In genomic region chr12:75294338-75294737, GRCh38 we compare ENCODE assay signal across 21 cellular contexts. TPM values are rescaled to one million over a fixed set of nuclear protein-coding genes. Genes with fewer than 3 reads are reported as not detected.
DNase-seq lines count a peak whose midpoint lies in the region; ATAC-seq and TF ChIP-seq lines count a peak whose summit lies in the region.
"Had no signal": no experiment of that assay in that cellular context is flagged by ENCODE, and none has a peak within 500 bp of the region (broad histone marks: within the 10 kb centered on the region; RNA-seq: fewer than 3 reads in every experiment).

No MANE protein-coding gene starts in this region.

- peaks cover 3% of the 10 kb centered on the region for H3K27me3 Mint-ChIP-seq in progenitor cell of endocrine pancreas
- H3K27me3 Mint-ChIP-seq in activated CD8-positive, alpha-beta memory T cell treated with anti-CD3 and anti-CD28 coated beads, Interleukin-2, amount 10 ng/mL, durations not matched to agents 7 days and 5 days, result no peaks in the 10 kb centered on the region
- H3K27me3 Mint-ChIP-seq: CD4-positive, alpha-beta T cell had no signal

- no peaks in the 10 kb centered on the region for H3K36me3 Mint-ChIP-seq in progenitor cell of endocrine pancreas (ENCODE audit: insufficient read depth)
- no peaks in the 10 kb centered on the region for H3K36me3 Mint-ChIP-seq in activated CD8-positive, alpha-beta memory T cell treated with anti-CD3 and anti-CD28 coated beads, Interleukin-2, amount 10 ng/mL, durations not matched to agents 7 days and 5 days

- 0 out of 2 replicates have a peak overlapping the region, but pooled peaks have one; percentile 25 for H3K4me3 ChIP-seq in iPS-20b (ENCODE audit: low read length)
- H3K4me3 ChIP-seq: A549, GM23248 had no signal

- no peaks in the 10 kb centered on the region for H3K9me3 ChIP-seq in iPS-20b (ENCODE audit: insufficient read depth, low read depth, low read length)
- H3K9me3 ChIP-seq: A549, Caco-2 had no signal

- H3K27me3 ChIP-seq in iPS-20b (ENCODE audit: insufficient read depth, low read length), result no peaks in the 10 kb centered on the region

- peaks cover 6% of the 10 kb centered on the region; the same call in 1 of the 2 replicates for H3K4me1 ChIP-seq in iPS-20b (ENCODE audit: insufficient read depth, low read length)
- H3K4me1 ChIP-seq: A549, Caco-2 had no signal

- H3K27ac ChIP-seq in iPS-20b (ENCODE audit: low read length), result no peak overlapping the region
- H3K27ac ChIP-seq: 22Rv1, A549, C4-2B, GM23248, HL-60 had no signal

- H3K4me1 Mint-ChIP-seq in progenitor cell of endocrine pancreas (ENCODE audit: low read depth), result peaks cover 7% of the 10 kb centered on the region
- no peaks in the 10 kb centered on the region for H3K4me1 Mint-ChIP-seq in activated CD8-positive, alpha-beta memory T cell treated with anti-CD3 and anti-CD28 coated beads, Interleukin-2, amount 10 ng/mL, durations not matched to agents 7 days and 5 days

- CTCF ChIA-PET in activated CD8-positive, alpha-beta memory T cell treated with anti-CD3 and anti-CD28 coated beads, Interleukin-2, amount 10 ng/mL, durations not matched to agents 7 days and 5 days (lab: Charles Lee), result interaction anchor here (1.6 kb wide), 1 partner anchor 10 kb away, joined by 3 read pairs; no protein-coding TSS in a partner anchor

- DNase-seq in DMS 273 (lab: John Stamatoyannopoulos, UW; ENCODE audit: unreplicated experiment) (peak; percentile 16), DMS 273 treated with DMSO at 0.1 percent for 48 hours (lab: John Stamatoyannopoulos, UW) (no peak), amniotic epithelial cell (ENCODE audit: low read depth) (peak; percentile 15), progenitor cell of endocrine pancreas (ENCODE audit: low spot score, unreplicated experiment) (no peak), SHP77 (lab: John Stamatoyannopoulos, UW) (no peak), NCI-H1105 (lab: John Stamatoyannopoulos, UW) (no peak)
- no peak for DNase-seq in activated CD8-positive, alpha-beta memory T cell treated with anti-CD3 and anti-CD28 coated beads, Interleukin-2, amount 10 ng/mL, durations not matched to agents 7 days and 5 days
- DNase-seq: AML-193; Caco-2; CD4-positive, alpha-beta T cell; DMS79 treated with DMSO at 0.1 percent for 48 hours; GF-D8; GM23248; IMR-90; KBM-7 had no signal

- H3K9me3 Mint-ChIP-seq in progenitor cell of endocrine pancreas (ENCODE audit: low read depth), result no peaks in the 10 kb centered on the region
- H3K9me3 Mint-ChIP-seq in activated CD8-positive, alpha-beta memory T cell treated with anti-CD3 and anti-CD28 coated beads, Interleukin-2, amount 10 ng/mL, durations not matched to agents 7 days and 5 days (ENCODE audit: low read depth), result no peaks in the 10 kb centered on the region
- H3K9me3 Mint-ChIP-seq: CD4-positive, alpha-beta T cell had no signal

- no peak for TF ChIP-seq CTCF in progenitor cell of endocrine pancreas (IDR thresholded peaks at IDR 0.05; ENCODE audit: unreplicated experiment)

- H3K27ac Mint-ChIP-seq in progenitor cell of endocrine pancreas, result no peak overlapping the region
- H3K27ac Mint-ChIP-seq in activated CD8-positive, alpha-beta memory T cell treated with anti-CD3 and anti-CD28 coated beads, Interleukin-2, amount 10 ng/mL, durations not matched to agents 7 days and 5 days, result no peak overlapping the region
- H3K27ac Mint-ChIP-seq: CD4-positive, alpha-beta T cell had no signal

- H3K9ac ChIP-seq in iPS-20b (ENCODE audit: low read depth, low read length), result no peak overlapping the region
- H3K9ac ChIP-seq: GM23248 had no signal

- no peak for ATAC-seq in activated CD8-positive, alpha-beta memory T cell treated with anti-CD3 and anti-CD28 coated beads, Interleukin-2, amount 10 ng/mL, durations not matched to agents 7 days and 5 days
- ATAC-seq: A549 had no signal

- no peak overlapping the region for H3K4me3 Mint-ChIP-seq in progenitor cell of endocrine pancreas (ENCODE audit: low read depth)
- no peak overlapping the region for H3K4me3 Mint-ChIP-seq in activated CD8-positive, alpha-beta memory T cell treated with anti-CD3 and anti-CD28 coated beads, Interleukin-2, amount 10 ng/mL, durations not matched to agents 7 days and 5 days
- H3K4me3 Mint-ChIP-seq: CD4-positive, alpha-beta T cell had no signal

- H3K36me3 ChIP-seq in iPS-20b (ENCODE audit: insufficient read depth, low read depth, low read length), result no peaks in the 10 kb centered on the region

RNA-seq across cellular contexts. Expression of gene CAPS2, which starts 35.8 kb away (rescaled TPM):
- total RNA-seq in progenitor cell of endocrine pancreas, result 9.6 and 12.7 TPM in 2 replicates
- 1 to 10 TPM; 6.3 to 9.3 TPM for total RNA-seq in activated CD8-positive, alpha-beta memory T cell treated with anti-CD3 and anti-CD28 coated beads, Interleukin-2, amount 10 ng/mL, durations not matched to agents 7 days and 5 days
- total RNA-seq: Caco-2 had no signal

RNA-seq across cellular contexts. Expression of gene GLIPR1L1, which starts 40.1 kb away (rescaled TPM):
- total RNA-seq in progenitor cell of endocrine pancreas, result not detected in 2 replicates
- not detected for total RNA-seq in activated CD8-positive, alpha-beta memory T cell treated with anti-CD3 and anti-CD28 coated beads, Interleukin-2, amount 10 ng/mL, durations not matched to agents 7 days and 5 days
- total RNA-seq: Caco-2; CD4-positive, alpha-beta T cell; GM23248; HT1080; IMR-90 had no signal

Comparison
In these comparisons a context has a peak if more than half of its experiments do, and no peak if none do; other contexts are left out.
1. DNase-seq: peak in DMS 273 (single experiment) and amniotic epithelial cell (single experiment); none in DMS 273 treated with DMSO at 0.1 percent for 48 hours (single experiment), progenitor cell of endocrine pancreas (single experiment), SHP77 (0 of 2), NCI-H1105 (single experiment) and activated CD8-positive, alpha-beta memory T cell treated with anti-CD3 and anti-CD28 coated beads, Interleukin-2, amount 10 ng/mL, durations not matched to agents 7 days and 5 days (single experiment).